Comparison of ENCODE assay signal across 22 cellular contexts in genomic region chr16:81449241-81449640, GRCh38. TPM values are rescaled to one million over a fixed set of nuclear protein-coding genes. Genes with fewer than 3 reads are reported as not detected.
DNase-seq lines count a peak whose midpoint lies in the region; ATAC-seq, FAIRE-seq and TF ChIP-seq lines count a peak whose summit lies in the region.
"Had no signal": no experiment of that assay in that cellular context is flagged by ENCODE, and none has a peak within 500 bp of the region (broad histone marks: within the 10 kb centered on the region; RNA-seq: fewer than 3 reads in every experiment).

No MANE protein-coding gene starts in this region.

- H3K36me3 Mint-ChIP-seq in activated T-cell treated with anti-CD3 and anti-CD28 coated beads, Interleukin-2, amount 50 U/mL, for 72 hours (ENCODE audit: insufficient read depth in 2 of 2) = peaks cover 6 to 14% of the 10 kb centered on the region in 2 donors
- H3K36me3 Mint-ChIP-seq in activated T-cell treated with anti-CD3 and anti-CD28 coated beads, Interleukin-2, amount 50 U/mL, for 4 hours (ENCODE audit: insufficient read depth) = peaks cover 3% of the 10 kb centered on the region
- H3K36me3 Mint-ChIP-seq in WTC11 (peaks cover 6% of the 10 kb centered on the region), type B pancreatic cell (peaks cover 15% of the 10 kb centered on the region)

- TF ChIP-seq CTCF in WTC11 (IDR thresholded peaks at IDR 0.05) = no peak
- no peak for TF ChIP-seq CTCF in kidney (IDR thresholded peaks at IDR 0.05; ENCODE audit: borderline replicate concordance, extremely low read depth, insufficient read depth)
- TF ChIP-seq CTCF in type B pancreatic cell (conservative IDR thresholded peaks at IDR 0.05) = no peak
- TF ChIP-seq CTCF in GM10266 (IDR thresholded peaks at IDR 0.05; ENCODE audit: control insufficient read depth, insufficient read depth, low read depth, missing control alignments) = no peak

- H3K9me3 Mint-ChIP-seq in activated T-cell treated with anti-CD3 and anti-CD28 coated beads, Interleukin-2, amount 50 U/mL, for 72 hours = peaks cover 3 to 4% of the 10 kb centered on the region in 2 donors
- H3K9me3 Mint-ChIP-seq in activated T-cell treated with anti-CD3 and anti-CD28 coated beads, Interleukin-2, amount 50 U/mL, for 4 hours = peaks cover 12% of the 10 kb centered on the region
- H3K9me3 Mint-ChIP-seq in WTC11 = no peaks in the 10 kb centered on the region; the same call in 1 of the 2 replicates
- no peaks in the 10 kb centered on the region for H3K9me3 Mint-ChIP-seq in type B pancreatic cell
- H3K9me3 Mint-ChIP-seq: H9 had no signal

- peaks cover 63% of the 10 kb centered on the region for H3K4me1 Mint-ChIP-seq in activated T-cell treated with anti-CD3 and anti-CD28 coated beads, Interleukin-2, amount 50 U/mL, for 72 hours (ENCODE audit: low read depth)
- peaks cover 72% of the 10 kb centered on the region for H3K4me1 Mint-ChIP-seq in activated T-cell treated with anti-CD3 and anti-CD28 coated beads, Interleukin-2, amount 50 U/mL, for 4 hours (ENCODE audit: low read depth)
- peaks cover 75% of the 10 kb centered on the region for H3K4me1 Mint-ChIP-seq in WTC11
- peaks cover 76% of the 10 kb centered on the region for H3K4me1 Mint-ChIP-seq in type B pancreatic cell (ENCODE audit: unreplicated experiment)

- no peaks in the 10 kb centered on the region for H3K27me3 Mint-ChIP-seq in activated T-cell treated with anti-CD3 and anti-CD28 coated beads, Interleukin-2, amount 50 U/mL, for 72 hours (ENCODE audit: low read depth)
- no peaks in the 10 kb centered on the region for H3K27me3 Mint-ChIP-seq in activated T-cell treated with anti-CD3 and anti-CD28 coated beads, Interleukin-2, amount 50 U/mL, for 4 hours (ENCODE audit: low read depth)
- H3K27me3 Mint-ChIP-seq in WTC11 (ENCODE audit: low read depth) = no peaks in the 10 kb centered on the region
- no peaks in the 10 kb centered on the region for H3K27me3 Mint-ChIP-seq in type B pancreatic cell

- no peaks in the 10 kb centered on the region for H3K9me3 ChIP-seq in kidney (ENCODE audit: control insufficient read depth in 1 of 2, low read length in 2 of 2)

- intact Hi-C loops in kidney (cut with DNase I) = no loop called here

- H3K27ac ChIP-seq in kidney (ENCODE audit: low read depth in 2 of 2, low read length in 2 of 2) = peak overlapping the region; percentile 85 to 97

- no peak for DNase-seq in activated T-cell treated with anti-CD3 and anti-CD28 coated beads, Interleukin-2, amount 50 U/mL, for 72 hours
- DNase-seq in activated T-cell treated with anti-CD3 and anti-CD28 coated beads, Interleukin-2, amount 50 U/mL, for 4 hours = no peak
- DNase-seq in WTC11 (ENCODE audit: low spot score) (no peak), kidney (no peak), type B pancreatic cell (ENCODE audit: extremely low spot score, unreplicated experiment) (no peak), GM10266 (ENCODE audit: extremely low spot score) (no peak), activated gamma-delta T cell (lab: John Stamatoyannopoulos, UW) (no peak), NCI-H82 (lab: John Stamatoyannopoulos, UW) (no peak)
- DNase-seq: ACHN; activated naive CD4-positive, alpha-beta T cell treated with anti-CD3 and anti-CD28 coated beads for 36 hours; DMS153; H9; Kasumi-1; kidney glomerular epithelial cell; NCI-H1930; NCI-H748 treated with DMSO at 0.1 percent for 48 hours; nephron progenitor cell; Right ventricle myocardium superior; stimulated activated naive CD4-positive, alpha-beta T cell; T1000 had no signal

- no peaks in the 10 kb centered on the region for H3K36me3 ChIP-seq in kidney (ENCODE audit: control insufficient read depth in 1 of 2, insufficient read depth in 2 of 2, low read length in 2 of 2)
- H3K36me3 ChIP-seq: cardiac muscle cell had no signal

- peaks cover 48 to 62% of the 10 kb centered on the region in 2 donors for H3K4me1 ChIP-seq in kidney (ENCODE audit: control insufficient read depth in 1 of 2, insufficient read depth in 1 of 2, low read depth in 1 of 2, low read length in 2 of 2)

- peak overlapping the region; percentile 36 to 87 for H3K4me3 Mint-ChIP-seq in activated T-cell treated with anti-CD3 and anti-CD28 coated beads, Interleukin-2, amount 50 U/mL, for 72 hours
- no peak overlapping the region for H3K4me3 Mint-ChIP-seq in activated T-cell treated with anti-CD3 and anti-CD28 coated beads, Interleukin-2, amount 50 U/mL, for 4 hours
- H3K4me3 Mint-ChIP-seq in WTC11 (no peak overlapping the region), type B pancreatic cell (peak overlapping the region; percentile 71)
- H3K4me3 Mint-ChIP-seq: activated naive CD4-positive, alpha-beta T cell treated with anti-CD3 and anti-CD28 coated beads for 36 hours had no signal

- no peak overlapping the region for H3K27ac Mint-ChIP-seq in activated T-cell treated with anti-CD3 and anti-CD28 coated beads, Interleukin-2, amount 50 U/mL, for 72 hours
- H3K27ac Mint-ChIP-seq in WTC11 = peak overlapping the region; percentile 36; the same call in 1 of the 2 replicates
- peak overlapping the region; percentile 89 for H3K27ac Mint-ChIP-seq in type B pancreatic cell
- H3K27ac Mint-ChIP-seq: nephron progenitor cell had no signal

- H3K9ac ChIP-seq in kidney (ENCODE audit: low read length in 2 of 2) = peak overlapping the region in 1 of 2 donors; percentile 83

- no peak for FAIRE-seq in kidney (lab: Jason Lieb, UNC)
- FAIRE-seq: endometrium had no signal

- peak overlapping the region; percentile 21 to 78 for H3K4me3 ChIP-seq in kidney (ENCODE audit: low read length in 2 of 2)
- H3K4me3 ChIP-seq: cardiac muscle cell had no signal

- CTCF ChIA-PET in WTC11 (lab: Charles Lee) = no interaction called here

- POLR2A ChIA-PET in WTC11 (lab: Charles Lee) = no interaction called here

- ATAC-seq in activated T-cell treated with anti-CD3 and anti-CD28 coated beads, Interleukin-2, amount 50 U/mL, for 72 hours (replicated peaks in 1 of 2) = no peak
- ATAC-seq in activated T-cell treated with anti-CD3 and anti-CD28 coated beads, Interleukin-2, amount 50 U/mL, for 4 hours = no peak
- ATAC-seq in WTC11 = no peak

TF ChIP-seq in WTC11, 78 proteins besides CTCF, POLR2A, EP300 and RAD21:
- TF ChIP-seq PRRX2 (CRISPR knock-in tag; IDR thresholded peaks at IDR 0.05) (no peak), NR2C2 (CRISPR knock-in tag; IDR thresholded peaks at IDR 0.05) (no peak), JAZF1 (CRISPR knock-in tag; IDR thresholded peaks at IDR 0.05) (no peak), NR1H2 (CRISPR knock-in tag; IDR thresholded peaks at IDR 0.05) (no peak), TP53 (CRISPR knock-in tag; IDR thresholded peaks at IDR 0.05) (no peak), ELF4 (CRISPR knock-in tag; IDR thresholded peaks at IDR 0.05; ENCODE audit: low read depth) (no peak), MYBL2 (CRISPR knock-in tag; IDR thresholded peaks at IDR 0.05) (no peak), ZNF396 (CRISPR knock-in tag; IDR thresholded peaks at IDR 0.05; ENCODE audit: borderline replicate concordance) (no peak), NFE2L1 (CRISPR knock-in tag; IDR thresholded peaks at IDR 0.05) (no peak), SMAD3 (CRISPR knock-in tag; IDR thresholded peaks at IDR 0.05; ENCODE audit: borderline replicate concordance) (no peak), ESRRA (CRISPR knock-in tag; IDR thresholded peaks at IDR 0.05; ENCODE audit: borderline replicate concordance) (no peak)

RNA-seq across cellular contexts. Expression of gene CMIP, which starts 4.6 kb away (rescaled TPM):
- 10 to 100 TPM; 53.1 to 59.0 TPM for total RNA-seq in activated T-cell treated with anti-CD3 and anti-CD28 coated beads, Interleukin-2, amount 50 U/mL, for 72 hours
- total RNA-seq in activated T-cell treated with anti-CD3 and anti-CD28 coated beads, Interleukin-2, amount 50 U/mL, for 4 hours = 10 to 100 TPM; 20.8 to 23.5 (median 21.9) TPM
- total RNA-seq in WTC11 (2021) (57.0 to 63.7 TPM (median 59.6 TPM) in 3 replicates), kidney (65.7 TPM), type B pancreatic cell (ENCODE audit: low replicate concordance) (46.6 and 51.4 TPM in 2 replicates)
- 16.6 TPM for polyA plus RNA-seq in kidney (ENCODE audit: insufficient read depth, low read depth, low replicate concordance)

Comparison
In these comparisons a context has a peak if more than half of its experiments do, and no peak if none do; other contexts are left out.
1. H3K4me3 Mint-ChIP-seq: peak in activated T-cell treated with anti-CD3 and anti-CD28 coated beads, Interleukin-2, amount 50 U/mL, for 72 hours (2 of 2) and type B pancreatic cell (single experiment); none in activated T-cell treated with anti-CD3 and anti-CD28 coated beads, Interleukin-2, amount 50 U/mL, for 4 hours (single experiment) and WTC11 (single experiment).